Comparison of ENCODE assay signal across 1 cellular context in the genomic region with DNA sequence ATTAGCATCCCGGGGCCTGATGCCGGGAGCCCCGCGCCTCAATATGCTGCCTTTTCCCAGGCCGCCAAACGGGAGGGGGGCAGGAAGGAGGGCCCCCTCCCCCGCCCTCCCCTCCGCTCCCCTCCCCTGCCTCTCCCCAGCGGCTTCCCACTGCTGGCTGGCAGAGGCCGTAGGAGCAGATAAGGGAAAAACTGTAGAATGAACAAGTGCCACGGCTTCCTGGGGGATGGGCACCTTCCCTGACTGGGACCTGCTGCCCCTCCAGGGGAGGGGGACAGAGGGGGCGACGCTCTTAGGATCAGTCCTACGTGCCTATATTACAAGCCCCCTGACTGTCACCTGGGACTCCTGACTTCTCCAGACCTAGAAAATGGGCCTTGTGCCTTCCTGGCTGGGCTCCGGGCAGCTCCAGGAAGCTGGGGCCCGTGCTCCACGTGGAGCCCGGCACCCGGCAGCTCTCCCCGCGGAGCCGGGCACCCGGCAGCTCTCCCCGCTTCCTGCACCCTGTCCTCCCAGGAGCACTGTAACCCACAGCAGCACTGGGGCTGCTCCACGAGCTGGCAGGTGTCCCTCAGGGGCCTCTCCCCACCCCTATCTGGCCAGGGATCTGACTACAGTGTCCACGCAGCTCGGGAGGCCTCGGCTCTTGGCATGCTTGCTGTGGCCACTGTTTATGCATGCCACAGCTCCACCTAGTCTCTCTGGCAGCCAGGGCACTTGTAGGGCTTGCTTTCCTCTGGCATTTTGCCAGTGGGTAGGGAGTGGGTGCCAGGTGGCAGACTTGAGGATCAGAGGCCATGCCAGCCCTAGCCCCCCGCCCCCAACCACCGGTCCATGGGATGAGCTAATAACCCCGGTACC.
TF ChIP-seq lines count a peak whose summit lies in the region.

No MANE protein-coding gene starts in this region.

TF ChIP-seq in IMR-90, 13 proteins besides CTCF, POLR2A, EP300 and RAD21:
- TF ChIP-seq RCOR1 (IDR thresholded peaks at IDR 0.05; ENCODE audit: insufficient replicate concordance, low read length) (no peak), MAFK (IDR thresholded peaks at IDR 0.05; ENCODE audit: low read depth, low read length) (no peak), SMC3 (IDR thresholded peaks at IDR 0.05; ENCODE audit: low read depth, low read length) (no peak), MXI1 (IDR thresholded peaks at IDR 0.05; ENCODE audit: borderline replicate concordance, low read depth, low read length) (no peak)
